ENCODE assay signal across 8 cellular contexts in genomic region chr19:51703655-51704515, GRCh38. TPM values are rescaled to one million over a fixed set of nuclear protein-coding genes. Genes with fewer than 3 reads are reported as not detected.
A peak's percentile ranks its signal among the peaks of the same experiment; 100 is the strongest.
DNase-seq lines count a peak whose midpoint lies in the region; ATAC-seq and TF ChIP-seq lines count a peak whose summit lies in the region.

No MANE protein-coding gene starts in this region.

- H3K9me3 Mint-ChIP-seq in endothelial cell (ENCODE audit: unreplicated experiment): no peaks in the 10 kb centered on the region

- no peak for TF ChIP-seq CTCF in endothelial cell (IDR thresholded peaks at IDR 0.05; ENCODE audit: unreplicated experiment)

- peaks cover 14% of the 10 kb centered on the region for H3K4me1 Mint-ChIP-seq in endothelial cell (ENCODE audit: unreplicated experiment)

- ATAC-seq in HG03432 (IDR thresholded peaks at IDR 0.05; ENCODE audit: unreplicated experiment): peak; percentile 95

- H3K36me3 Mint-ChIP-seq in endothelial cell (ENCODE audit: low read depth, unreplicated experiment): peaks cover 41% of the 10 kb centered on the region

- peaks cover 15% of the 10 kb centered on the region for H3K27me3 Mint-ChIP-seq in endothelial cell (ENCODE audit: unreplicated experiment)

- peak overlapping the region; percentile 88 for H3K4me3 Mint-ChIP-seq in endothelial cell (ENCODE audit: unreplicated experiment)

- H3K27ac Mint-ChIP-seq in endothelial cell (ENCODE audit: unreplicated experiment): no peak overlapping the region

- DNase-seq in Ammon's horn (ENCODE audit: low spot score) (peak; percentile 95), NOMO-1 treated with dmso at 0.1 percent for 144 hours (lab: John Stamatoyannopoulos, UW; ENCODE audit: unreplicated experiment) (peak; percentile 93), endothelial cell (ENCODE audit: low spot score) (peak; percentile 98), middle frontal gyrus (ENCODE audit: extremely low spot score, low spot score) (peak; percentile 87)
- DNase-seq in activated CD8-positive, alpha-beta memory T cell treated with anti-CD3 and anti-CD28 coated beads, Interleukin-2, amount 50 U/mL, for 4 hours: peak; percentile 98
- DNase-seq in stimulated activated CD8-positive, alpha-beta memory T cell treated with anti-CD3 and anti-CD28 coated beads, Interleukin-15, amount 100 ng/mL, for 48 hours (ENCODE audit: low read depth in 2 of 2): peak; percentile 92

- peak; percentile 94 for TF ChIP-seq POLR2A in GM19099 (IDR thresholded peaks at IDR 0.05; ENCODE audit: extremely low read depth, insufficient read length, low read depth)

RNA-seq across cellular contexts. Expression of gene SPACA6, which starts 10.8 kb away (rescaled TPM):
- 12.9 TPM for total RNA-seq in endothelial cell (ENCODE audit: unreplicated experiment)

RNA-seq across cellular contexts. Expression of gene HAS1, which starts 19.9 kb away (rescaled TPM):
- not detected for total RNA-seq in endothelial cell (ENCODE audit: unreplicated experiment)

RNA-seq across cellular contexts. Expression of gene FPR1, which starts 47.8 kb away (rescaled TPM):
- total RNA-seq in endothelial cell (ENCODE audit: unreplicated experiment): 0.67 TPM

RNA-seq across cellular contexts. Expression of gene FPR2, which starts 57.1 kb away (rescaled TPM):
- total RNA-seq in endothelial cell (ENCODE audit: unreplicated experiment): 0.74 TPM

RNA-seq across cellular contexts. Expression of gene SIGLEC14, which starts 57.3 kb away (rescaled TPM):
- 0.21 TPM for total RNA-seq in endothelial cell (ENCODE audit: unreplicated experiment)

Comparison
In these comparisons a context has a peak if more than half of its experiments do, and no peak if none do; other contexts are left out.
1. Peak in every context shown above with its lines: DNase-seq and ATAC-seq.